8 cellular contexts compared by ENCODE assay signal in genomic region chr1:70411360-70411844, GRCh38. TPM values are rescaled to one million over a fixed set of nuclear protein-coding genes. Genes with fewer than 3 reads are reported as not detected.
DNase-seq lines count a peak whose midpoint lies in the region; ATAC-seq and TF ChIP-seq lines count a peak whose summit lies in the region.

No MANE protein-coding gene starts in this region.

- no peak for ATAC-seq in HG02798 (IDR thresholded peaks at IDR 0.05; ENCODE audit: poor library complexity, unreplicated experiment)

- POLR2A ChIA-PET in A673 (lab: Charles Lee; ENCODE audit: low non-redundant PET) (interaction anchor here (0.5 to 1.4 kb wide), 5 partner anchors 52 to 215 kb away, joined by 3 to 8 read pairs (median 3); partner anchors contain the start of genes ANKRD13C and SRSF11), RWPE1 (lab: Yijun Ruan, JAX; ENCODE audit: low non-redundant PET) (interaction anchor here (0.6 to 1.9 kb wide), 3 partner anchors 16 to 58 kb away, joined by 3 to 9 read pairs (median 6); partner anchors contain the start of gene ANKRD13C)

- BruUV-seq in A673 (replicated peaks; lab: Mats Ljungman, UMichigan): TSS peak; percentile 84

- H3K36me3 ChIP-seq in A673 (ENCODE audit: insufficient read depth, low read length, poor library complexity, severe bottlenecking): peaks cover 13% of the 10 kb centered on the region

- CTCF ChIA-PET in A673 (lab: Charles Lee) (no interaction called here), RWPE1 (lab: Yijun Ruan, JAX) (no interaction called here)

- H3K27ac ChIP-seq in A673 (ENCODE audit: low read depth, low read length, poor library complexity, severe bottlenecking) (peak overlapping the region; percentile 91), RWPE1 (peak overlapping the region; percentile 89), epithelial cell of prostate (peak overlapping the region; percentile 80)

- H3K9me3 Mint-ChIP-seq in nephron: no peaks in the 10 kb centered on the region

- intact Hi-C loops in A673 (cut with micrococcal nuclease; ENCODE audit: unreplicated experiment): loop anchor here (2.0 kb wide), 1 partner anchor 57 kb away; the partner anchor contains the start of gene ANKRD13C

- H3K27ac Mint-ChIP-seq in nephron: peak overlapping the region; percentile 57 to 92 (median 89)

- no peaks in the 10 kb centered on the region for H3K36me3 Mint-ChIP-seq in nephron (ENCODE audit: low read depth)

- DNase-seq in A673 (ENCODE audit: low spot score) (no peak), GM20000 (ENCODE audit: low spot score) (peak; percentile 5), RWPE1 (ENCODE audit: low spot score) (peak; percentile 16), epithelial cell of prostate (ENCODE audit: low read depth, low spot score) (no peak), EL (no peak), NCI-H446 (lab: John Stamatoyannopoulos, UW) (no peak)

- H3K27me3 ChIP-seq in A673 (replicated peaks; ENCODE audit: insufficient read depth, low read depth, low read length, poor library complexity): no peaks in the 10 kb centered on the region

- no peaks in the 10 kb centered on the region for H3K27me3 Mint-ChIP-seq in nephron (ENCODE audit: low read depth)

- peaks cover 8% of the 10 kb centered on the region for H3K4me1 ChIP-seq in A673 (ENCODE audit: insufficient read depth, low read length, poor library complexity, severe bottlenecking)

- peak overlapping the region; percentile 93 to 96 (median 94) for H3K4me3 Mint-ChIP-seq in nephron

- H3K9me3 ChIP-seq in A673 (ENCODE audit: low read depth, low read length, poor library complexity, severe bottlenecking): no peaks in the 10 kb centered on the region

- H3K4me1 Mint-ChIP-seq in nephron: peaks cover 10% of the 10 kb centered on the region

- peak overlapping the region; percentile 69 for H3K4me3 ChIP-seq in A673 (ENCODE audit: low read depth, low read length, poor library complexity, severe bottlenecking)

- TF ChIP-seq CTCF in A673 (conservative IDR thresholded peaks at IDR 0.05; ENCODE audit: low read depth, low read length) (no peak), GM20000 (IDR thresholded peaks at IDR 0.05; ENCODE audit: extremely low read depth, missing control alignments) (no peak), RWPE1 (conservative IDR thresholded peaks at IDR 0.05; ENCODE audit: low read depth) (no peak), nephron (IDR thresholded peaks at IDR 0.05; ENCODE audit: unreplicated experiment in 3 of 3) (no peak)

RNA-seq across cellular contexts. Expression of gene CTH, which starts 0.3 kb away (rescaled TPM):
- 23.5 and 32.6 TPM in 2 replicates for total RNA-seq in A673 (2021)

RNA-seq across cellular contexts. Expression of gene ANKRD13C, which starts 56.9 kb away (rescaled TPM):
- total RNA-seq in A673 (2021): 20.6 and 21.8 TPM in 2 replicates

Comparison
In these comparisons a context has a peak if more than half of its experiments do, and no peak if none do; other contexts are left out.
1. DNase-seq: peak in GM20000 (single experiment) and RWPE1 (single experiment); none in A673 (single experiment), epithelial cell of prostate (single experiment), EL (single experiment) and NCI-H446 (0 of 2).
2. Peak in every context shown above with its lines, with median percentiles within 50 percentile points of each other: H3K27ac ChIP-seq.